8 cellular contexts compared by ENCODE assay signal in genomic region chr11:13970986-13971385, GRCh38.
DNase-seq lines count a peak whose midpoint lies in the region; ATAC-seq and TF ChIP-seq lines count a peak whose summit lies in the region.

No MANE protein-coding gene starts in this region.

- no peaks in the 10 kb centered on the region for H4K20me1 ChIP-seq in KMS-11 (ENCODE audit: insufficient read depth)

- TF ChIP-seq CTCF in KMS-11 (conservative IDR thresholded peaks at IDR 0.05; ENCODE audit: low read depth, low read length) = peak; percentile 44

- H2AFZ ChIP-seq in KMS-11 (ENCODE audit: low read depth) = no peak overlapping the region

- ATAC-seq in GM18858 (IDR thresholded peaks at IDR 0.05; ENCODE audit: unreplicated experiment) = no peak

- H3K27ac ChIP-seq in KMS-11 = no peak overlapping the region

- H3K4me1 ChIP-seq in KMS-11 (ENCODE audit: low read depth, poor library complexity, severe bottlenecking) = no peaks in the 10 kb centered on the region

- DNase-seq in EL = peak; percentile 8
- DNase-seq in amniotic epithelial cell (ENCODE audit: low read depth) = peak; percentile 25
- peak; percentile 8 for DNase-seq in midbrain (lab: John Stamatoyannopoulos, UW)
- DNase-seq in NCI-H2107 (lab: John Stamatoyannopoulos, UW) = no peak
- no peak for DNase-seq in CD1c-positive myeloid dendritic cell (ENCODE audit: extremely low spot score)
- no peak for DNase-seq in AG20443 (ENCODE audit: low spot score)

- no peak overlapping the region for H3K4me3 ChIP-seq in KMS-11 (IDR thresholded peaks at IDR 0.05; ENCODE audit: insufficient read depth, low read depth, low read length)

- H3K27me3 ChIP-seq in KMS-11 (ENCODE audit: insufficient read depth, low read depth) = no peaks in the 10 kb centered on the region

- no peaks in the 10 kb centered on the region for H3K36me3 ChIP-seq in KMS-11 (ENCODE audit: insufficient read depth)

- no peak overlapping the region for H3K4me2 ChIP-seq in KMS-11

- no peaks in the 10 kb centered on the region for H3K79me2 ChIP-seq in KMS-11 (ENCODE audit: insufficient read depth, low read depth)

- H3K9ac ChIP-seq in KMS-11 = no peak overlapping the region

Comparison
In these comparisons a context has a peak if more than half of its experiments do, and no peak if none do; other contexts are left out.
1. DNase-seq: peak in EL (single experiment), amniotic epithelial cell (single experiment) and midbrain (single experiment); none in NCI-H2107 (single experiment), CD1c-positive myeloid dendritic cell (single experiment) and AG20443 (single experiment).